16 cellular contexts compared by ENCODE assay signal in the genomic region with DNA sequence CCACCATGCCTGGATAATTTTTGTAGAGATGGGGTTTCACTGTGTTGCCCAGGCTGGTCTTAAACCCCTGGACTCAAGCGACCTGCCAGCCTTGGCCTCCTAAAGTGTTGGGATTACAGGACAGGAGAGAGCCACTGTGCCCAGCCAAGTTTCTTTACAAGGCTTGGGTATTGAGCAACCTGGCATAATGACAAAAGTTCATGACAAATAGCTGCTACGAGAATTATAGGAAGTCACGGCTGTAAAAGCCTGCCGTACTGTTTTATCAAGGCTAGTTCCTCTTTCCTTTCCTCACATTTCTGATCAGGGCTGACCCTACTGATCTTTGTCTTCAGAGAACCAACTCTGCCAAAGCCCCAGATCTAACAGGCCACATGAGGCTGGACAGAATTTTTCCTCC.
A peak's percentile ranks its signal among the peaks of the same experiment; 100 is the strongest.
DNase-seq lines count a peak whose midpoint lies in the region; ATAC-seq, FAIRE-seq and TF ChIP-seq lines count a peak whose summit lies in the region.
"Had no signal": no experiment of that assay in that cellular context is flagged by ENCODE, and none has a peak within 500 bp of the region (broad histone marks: within the 10 kb centered on the region; RNA-seq: fewer than 3 reads in every experiment).

No MANE protein-coding gene starts in this region.

- no peak overlapping the region for H3K4me3 ChIP-seq in AG10803 (ENCODE audit: low read length)
- H3K4me3 ChIP-seq in MM.1S (ENCODE audit: low read length), result peak overlapping the region; percentile 25; the same call in 1 of the 2 replicates
- H3K4me3 ChIP-seq in K562, result no peak overlapping the region
- H3K4me3 ChIP-seq in liver (ENCODE audit: low read depth in 1 of 3, low read length in 3 of 3), result no peak overlapping the region
- H3K4me3 ChIP-seq: A549 had no signal

- H3K36me3 ChIP-seq in MM.1S (replicated peaks; ENCODE audit: insufficient read depth, low read length) (no peaks in the 10 kb centered on the region), K562 (ENCODE audit: control insufficient read depth, insufficient read depth, low read length) (no peaks in the 10 kb centered on the region), liver (ENCODE audit: control insufficient read depth in 4 of 4, insufficient read depth in 3 of 4, low read depth in 1 of 4, low read length in 3 of 4) (no peaks in the 10 kb centered on the region)
- H3K36me3 ChIP-seq: WERI-Rb-1 had no signal

- DNase-seq in AG10803 (ENCODE audit: low read depth) (peak; percentile 40), MM.1S (no peak), K562 (ENCODE audit: extremely low read depth in 1 of 4, low spot score in 3 of 4) (peak in 1 of 4 experiments; percentile 5), frontal cortex (ENCODE audit: low spot score in 2 of 2) (no peak), SW480 (ENCODE audit: low spot score) (no peak), SW 1271 (lab: John Stamatoyannopoulos, UW) (no peak)
- DNase-seq: activated T-cell treated with anti-CD3 and anti-CD28 coated beads, Interleukin-2, amount 50 U/mL, for 24 hours; DMS79; immature natural killer cell; NCI-H345; WERI-Rb-1 had no signal

- 0% methylated on average over 4 of the region's 4 CpGs for WGBS in K562 (ENCODE audit: insufficient coverage, low coverage, missing lambda C conversion rate)
- WGBS in liver, result 7% methylated on average over 4 of the region's 4 CpGs

- peaks cover 11% of the 10 kb centered on the region for H3F3A ChIP-seq in MM.1S (ENCODE audit: insufficient read depth, low read length)

- BruUV-seq in K562 (replicated peaks; lab: Mats Ljungman, UMichigan), result no TSS peak

- H3K27me3 ChIP-seq in MM.1S (replicated peaks; ENCODE audit: insufficient read depth, low read length) (no peaks in the 10 kb centered on the region), K562 (ENCODE audit: control insufficient read depth in 2 of 2, insufficient read depth in 2 of 2, low read length in 2 of 2) (no peaks in the 10 kb centered on the region), liver (ENCODE audit: control insufficient read depth in 4 of 4, insufficient read depth in 4 of 4, low read length in 3 of 4) (no peaks in the 10 kb centered on the region)

- H3K79me2 ChIP-seq in MM.1S (ENCODE audit: low read length) (no peaks in the 10 kb centered on the region), K562 (ENCODE audit: control insufficient read depth, insufficient read depth, low read length) (no peaks in the 10 kb centered on the region)

- H3K4me1 ChIP-seq in MM.1S (ENCODE audit: low read length) (peaks cover 30% of the 10 kb centered on the region), K562 (replicated peaks in 1 of 2; ENCODE audit: control insufficient read depth in 2 of 2, insufficient read depth in 2 of 2, low read length in 2 of 2) (peaks cover 5 to 11% of the 10 kb centered on the region in 2 experiments; a peak in 3 of 5 replicates), liver (ENCODE audit: control insufficient read depth in 4 of 4, insufficient read depth in 4 of 4, low read length in 3 of 4) (peaks cover 0 to 18% (median 9%) of the 10 kb centered on the region in 4 donors)
- H3K4me1 ChIP-seq: A549 had no signal

- H3K4me2 ChIP-seq in MM.1S (ENCODE audit: low read depth, low read length) (peak overlapping the region; percentile 68), K562 (ENCODE audit: insufficient read depth, low read length) (no peak overlapping the region)
- H3K4me2 ChIP-seq: A549 had no signal

- POLR2A ChIA-PET in K562 (lab: Yijun Ruan, JAX), result interaction anchor here (0.6 to 2.2 kb wide), 2 partner anchors 42 to 229 kb away, joined by 3 to 4 read pairs; no protein-coding TSS in a partner anchor

- H3K9me3 ChIP-seq in MM.1S (replicated peaks; ENCODE audit: insufficient read depth, low read length) (no peaks in the 10 kb centered on the region), K562 (replicated peaks; ENCODE audit: control insufficient read depth, insufficient read depth, low read depth, low read length) (no peaks in the 10 kb centered on the region), liver (ENCODE audit: control insufficient read depth in 4 of 4, low read length in 3 of 4) (no peaks in the 10 kb centered on the region)
- H3K9me3 ChIP-seq: A549 had no signal

- in situ Hi-C loops in K562 (cut with MboI), result no loop called here

- H3K9me2 ChIP-seq in MM.1S (replicated peaks; ENCODE audit: insufficient read depth, low read length), result no peaks in the 10 kb centered on the region

- TF ChIP-seq EP300 in K562 (IDR thresholded peaks at IDR 0.05; ENCODE audit: low read length), result no peak

- H2AFZ ChIP-seq in MM.1S (ENCODE audit: low read length) (peak overlapping the region; percentile 67), K562 (ENCODE audit: low read depth, low read length) (no peak overlapping the region)

- TF ChIP-seq CTCF in AG10803 (conservative IDR thresholded peaks at IDR 0.05; ENCODE audit: low read length), result no peak
- TF ChIP-seq CTCF in MM.1S (IDR thresholded peaks at IDR 0.05; ENCODE audit: low read length), result no peak
- TF ChIP-seq CTCF in K562 (IDR thresholded peaks at IDR 0.05 in 2 of 3, conservative IDR thresholded peaks at IDR 0.05 in 1 of 3; ENCODE audit: insufficient read depth in 2 of 3, low read depth in 1 of 3, low read length in 3 of 3), result no peak
- TF ChIP-seq CTCF in liver (IDR thresholded peaks at IDR 0.05; ENCODE audit: low read depth, low read length, missing input control), result no peak

- TF ChIP-seq RAD21 in K562 (CRISPR knock-in tag; conservative IDR thresholded peaks at IDR 0.05 in 1 of 2, IDR thresholded peaks at IDR 0.05 in 1 of 2) (no peak), liver (IDR thresholded peaks at IDR 0.05) (peak; percentile 19 to 26)

- H3K9ac ChIP-seq in MM.1S (ENCODE audit: low read length), result peak overlapping the region; percentile 43; the same call in 1 of the 2 replicates
- no peak overlapping the region for H3K9ac ChIP-seq in K562 (ENCODE audit: insufficient read depth in 1 of 2, low read depth in 2 of 2, low read length in 2 of 2)
- no peak overlapping the region for H3K9ac ChIP-seq in liver (ENCODE audit: low read depth in 1 of 2, low read length in 2 of 2)

- FAIRE-seq in K562 (lab: Jason Lieb, UNC) (no peak), frontal cortex (lab: Jason Lieb, UNC) (no peak)
- FAIRE-seq: A549, endothelial cell of umbilical vein had no signal

- intact Hi-C loops in K562 (cut with micrococcal nuclease), result no loop called here

- ATAC-seq in K562 (peak; percentile 54; the same call in 2 of the 3 replicates), GM21825 (IDR thresholded peaks at IDR 0.05; ENCODE audit: unreplicated experiment) (no peak)
- ATAC-seq: A549 had no signal

- H4K20me1 ChIP-seq in MM.1S (ENCODE audit: insufficient read depth, low read length) (no peaks in the 10 kb centered on the region), K562 (replicated peaks; ENCODE audit: control insufficient read depth, insufficient read depth, low read length) (no peaks in the 10 kb centered on the region)

- no peak for TF ChIP-seq POLR2A in K562 (conservative IDR thresholded peaks at IDR 0.05)

- H3K9me1 ChIP-seq in K562 (ENCODE audit: control insufficient read depth, insufficient read depth, low read length), result no peaks in the 10 kb centered on the region

- peak overlapping the region; percentile 89 for H3K27ac ChIP-seq in MM.1S (ENCODE audit: low read length)
- no peak overlapping the region for H3K27ac ChIP-seq in K562 (ENCODE audit: extremely low read depth, low read depth, low read length)
- H3K27ac ChIP-seq in liver (ENCODE audit: low read depth in 1 of 2, low read length in 2 of 2), result no peak overlapping the region
- H3K27ac ChIP-seq: A549, RWPE1, WERI-Rb-1 had no signal

- CTCF ChIA-PET in K562 (lab: Yijun Ruan, JAX; ENCODE audit: low intra/inter-chr PET ratio), result no interaction called here

TF ChIP-seq in K562, 482 proteins besides CTCF, POLR2A, EP300 and RAD21 (continues in another document):
- TF ChIP-seq SOX6 (IDR thresholded peaks at IDR 0.05) (no peak), LCOR (CRISPR knock-in tag; IDR thresholded peaks at IDR 0.05) (no peak), ZNF134 (CRISPR knock-in tag; conservative IDR thresholded peaks at IDR 0.05) (peak; percentile 96), SLC30A9 (CRISPR knock-in tag; IDR thresholded peaks at IDR 0.05) (no peak)
- TF ChIP-seq, protein P1, sequence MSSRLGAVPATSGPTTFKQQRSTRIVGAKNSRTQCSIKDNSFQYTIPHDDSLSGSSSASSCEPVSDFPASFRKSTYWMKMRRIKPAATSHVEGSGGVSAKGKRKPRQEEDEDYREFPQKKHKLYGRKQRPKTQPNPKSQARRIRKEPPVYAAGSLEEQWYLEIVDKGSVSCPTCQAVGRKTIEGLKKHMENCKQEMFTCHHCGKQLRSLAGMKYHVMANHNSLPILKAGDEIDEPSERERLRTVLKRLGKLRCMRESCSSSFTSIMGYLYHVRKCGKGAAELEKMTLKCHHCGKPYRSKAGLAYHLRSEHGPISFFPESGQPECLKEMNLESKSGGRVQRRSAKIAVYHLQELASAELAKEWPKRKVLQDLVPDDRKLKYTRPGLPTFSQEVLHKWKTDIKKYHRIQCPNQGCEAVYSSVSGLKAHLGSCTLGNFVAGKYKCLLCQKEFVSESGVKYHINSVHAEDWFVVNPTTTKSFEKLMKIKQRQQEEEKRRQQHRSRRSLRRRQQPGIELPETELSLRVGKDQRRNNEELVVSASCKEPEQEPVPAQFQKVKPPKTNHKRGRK (tag; IDR thresholded peaks at IDR 0.05), result no peak

TF ChIP-seq in liver, 16 proteins besides CTCF, POLR2A, EP300 and RAD21 (continues in another document):
- TF ChIP-seq, protein P2, sequence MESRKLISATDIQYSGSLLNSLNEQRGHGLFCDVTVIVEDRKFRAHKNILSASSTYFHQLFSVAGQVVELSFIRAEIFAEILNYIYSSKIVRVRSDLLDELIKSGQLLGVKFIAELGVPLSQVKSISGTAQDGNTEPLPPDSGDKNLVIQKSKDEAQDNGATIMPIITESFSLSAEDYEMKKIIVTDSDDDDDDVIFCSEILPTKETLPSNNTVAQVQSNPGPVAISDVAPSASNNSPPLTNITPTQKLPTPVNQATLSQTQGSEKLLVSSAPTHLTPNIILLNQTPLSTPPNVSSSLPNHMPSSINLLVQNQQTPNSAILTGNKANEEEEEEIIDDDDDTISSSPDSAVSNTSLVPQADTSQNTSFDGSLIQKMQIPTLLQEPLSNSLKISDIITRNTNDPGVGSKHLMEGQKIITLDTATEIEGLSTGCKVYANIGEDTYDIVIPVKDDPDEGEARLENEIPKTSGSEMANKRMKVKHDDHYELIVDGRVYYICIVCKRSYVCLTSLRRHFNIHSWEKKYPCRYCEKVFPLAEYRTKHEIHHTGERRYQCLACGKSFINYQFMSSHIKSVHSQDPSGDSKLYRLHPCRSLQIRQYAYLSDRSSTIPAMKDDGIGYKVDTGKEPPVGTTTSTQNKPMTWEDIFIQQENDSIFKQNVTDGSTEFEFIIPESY (IDR thresholded peaks at IDR 0.05), result peak; percentile 30
- TF ChIP-seq TAF1 (conservative IDR thresholded peaks at IDR 0.05), result no peak
- peak in 1 of 2 donors; percentile 11 for TF ChIP-seq GABPA (IDR thresholded peaks at IDR 0.05 in 1 of 2, conservative IDR thresholded peaks at IDR 0.05 in 1 of 2)
- peak; percentile 63 to 72 for TF ChIP-seq RXRA (IDR thresholded peaks at IDR 0.05)
- no peak for TF ChIP-seq EGR1 (IDR thresholded peaks at IDR 0.05; ENCODE audit: low read depth in 2 of 2)
- TF ChIP-seq SP1 (IDR thresholded peaks at IDR 0.05), result peak; percentile 10
- no peak for TF ChIP-seq HNF4G (IDR thresholded peaks at IDR 0.05)
- TF ChIP-seq JUND (IDR thresholded peaks at IDR 0.05), result peak in 1 of 2 donors; percentile 37
- TF ChIP-seq NR2F2 (IDR thresholded peaks at IDR 0.05), result peak; percentile 36
